In genomic region chr3:134482622-134483021, GRCh38 we compare ENCODE assay signal across 15 cellular contexts. TPM values are rescaled to one million over a fixed set of nuclear protein-coding genes. Genes with fewer than 3 reads are reported as not detected.
DNase-seq lines count a peak whose midpoint lies in the region; ATAC-seq, FAIRE-seq and TF ChIP-seq lines count a peak whose summit lies in the region.
"Had no signal": no experiment of that assay in that cellular context is flagged by ENCODE, and none has a peak within 500 bp of the region (broad histone marks: within the 10 kb centered on the region; RNA-seq: fewer than 3 reads in every experiment).

No MANE protein-coding gene starts in this region.

- BruUV-seq in GM12878 (replicated peaks; lab: Mats Ljungman, UMichigan) (no TSS peak), PC-9 (replicated peaks; lab: Mats Ljungman, UMichigan) (no TSS peak)

- ATAC-seq in Right ventricle myocardium inferior (no peak), GM12878 (no peak), upper lobe of right lung (no peak), GM21390 (IDR thresholded peaks at IDR 0.05; ENCODE audit: unreplicated experiment) (no peak)
- ATAC-seq: Panc1 had no signal

- H3K9me2 ChIP-seq in PC-9 (ENCODE audit: insufficient read depth): no peaks in the 10 kb centered on the region

- CTCF ChIA-PET in GM12878 (lab: Yijun Ruan, JAX): interaction anchor here (0.7 to 6.7 kb wide), 12 partner anchors 9 to 1032 kb away, joined by 3 to 69 read pairs (median 5); no protein-coding TSS in a partner anchor
- CTCF ChIA-PET in PC-9 (lab: Charles Lee): interaction anchor here (0.9 kb wide), 1 partner anchor 174 kb away, joined by 3 read pairs; no protein-coding TSS in a partner anchor

- in situ Hi-C loops in GM12878 (cut with MboI): loop anchor here (5.0 to 25.0 kb wide), 3 partner anchors 275 to 1020 kb away; partner anchors contain the start of gene TOPBP1

- H3K79me2 ChIP-seq in GM12878 (ENCODE audit: control insufficient read depth, insufficient read depth, low read length) (peaks cover 40% of the 10 kb centered on the region), PC-9 (ENCODE audit: low read depth) (peaks cover 46% of the 10 kb centered on the region)

- TF ChIP-seq POLR2A in GM12878 (IDR thresholded peaks at IDR 0.05; ENCODE audit: low read depth, low read length): no peak

- no peak overlapping the region for H3K4me2 ChIP-seq in GM12878 (ENCODE audit: control insufficient read depth, insufficient read depth)
- H3K4me2 ChIP-seq in PC-9: no peak overlapping the region

- H3K9ac ChIP-seq in GM12878 (ENCODE audit: control insufficient read depth, insufficient read depth, low read length): no peak overlapping the region

- H3K27ac ChIP-seq in left ventricle myocardium inferior (replicated peaks) (peak overlapping the region; percentile 63), GM12878 (ENCODE audit: control insufficient read depth, insufficient read depth) (peak overlapping the region; percentile 1; the same call in 1 of the 2 replicates), muscle layer of duodenum (ENCODE audit: low read length) (peak overlapping the region; percentile 70), upper lobe of right lung (peak overlapping the region; percentile 4), PC-9 (no peak overlapping the region)

- peaks cover 41% of the 10 kb centered on the region for H3F3A ChIP-seq in PC-9 (ENCODE audit: insufficient read depth, low read depth)

- H4K20me1 ChIP-seq in GM12878 (ENCODE audit: control insufficient read depth, insufficient read depth) (no peaks in the 10 kb centered on the region), PC-9 (ENCODE audit: insufficient read depth) (no peaks in the 10 kb centered on the region)

- no peak for TF ChIP-seq RAD21 in GM12878 (IDR thresholded peaks at IDR 0.05; ENCODE audit: insufficient read depth, low read depth, low read length)

- H3K4me1 ChIP-seq in left ventricle myocardium inferior (peaks cover 74% of the 10 kb centered on the region), GM12878 (ENCODE audit: control insufficient read depth, insufficient read depth, low read length) (peaks cover 1% of the 10 kb centered on the region), muscle layer of duodenum (ENCODE audit: control insufficient read depth in 1 of 2, insufficient read depth in 2 of 2, low read length in 2 of 2) (peaks cover 15 to 24% of the 10 kb centered on the region in 2 donors), upper lobe of right lung (peaks cover 32% of the 10 kb centered on the region), PC-9 (replicated peaks; ENCODE audit: insufficient read depth) (peaks cover 24% of the 10 kb centered on the region)

- SMC1A ChIA-PET in GM12878 (lab: Charles Lee; ENCODE audit: uncharacterized antibody, unreplicated experiment): interaction anchor here (0.6 to 1.3 kb wide), 6 partner anchors 9 to 271 kb away, joined by 3 to 9 read pairs (median 3); no protein-coding TSS in a partner anchor

- peaks cover 37% of the 10 kb centered on the region for H3K36me3 ChIP-seq in left ventricle myocardium inferior
- H3K36me3 ChIP-seq in GM12878 (ENCODE audit: control insufficient read depth in 2 of 2, insufficient read depth in 2 of 2, low read length in 1 of 2): peaks cover 4 to 23% of the 10 kb centered on the region in 2 experiments
- peaks cover 36 to 46% of the 10 kb centered on the region in 2 donors for H3K36me3 ChIP-seq in muscle layer of duodenum (ENCODE audit: control insufficient read depth in 1 of 2, insufficient read depth in 2 of 2, low read length in 2 of 2)
- peaks cover 50% of the 10 kb centered on the region for H3K36me3 ChIP-seq in upper lobe of right lung
- peaks cover 49% of the 10 kb centered on the region for H3K36me3 ChIP-seq in PC-9 (ENCODE audit: low read depth)

- RAD21 ChIA-PET in GM12878 (lab: Charles Lee; ENCODE audit: unreplicated experiment): interaction anchor here (1.7 kb wide), 1 partner anchor 9 kb away, joined by 7 read pairs; no protein-coding TSS in a partner anchor

- H2AFZ ChIP-seq in GM12878 (ENCODE audit: control insufficient read depth, low read depth, low read length) (no peak overlapping the region), PC-9 (no peak overlapping the region)

- no peak for FAIRE-seq in GM12878 (lab: Jason Lieb, UNC)

- intact Hi-C loops in left ventricle myocardium inferior (cut with micrococcal nuclease): no loop called here
- intact Hi-C loops in Right ventricle myocardium inferior (cut with DNase I): loop anchor here (10.0 kb wide), 1 partner anchor 908 kb away; the partner anchor contains the start of gene CDV3
- intact Hi-C loops in GM12878 (cut with micrococcal nuclease; ENCODE audit: unreplicated experiment): no loop called here
- intact Hi-C loops in upper lobe of right lung (cut with DNase I): no loop called here
- intact Hi-C loops in PC-9 (cut with micrococcal nuclease; ENCODE audit: unreplicated experiment): no loop called here

- DNase-seq in left ventricle myocardium inferior: no peak
- no peak for DNase-seq in Right ventricle myocardium inferior (ENCODE audit: missing footprints)
- no peak for DNase-seq in GM12878 (ENCODE audit: low read depth, low spot score)
- no peak for DNase-seq in upper lobe of right lung
- no peak for DNase-seq in PC-9
- DNase-seq in NCI-H774 (lab: John Stamatoyannopoulos, UW): no peak
- DNase-seq: activated effector memory CD4-positive, alpha-beta T cell treated with anti-CD3 and anti-CD28 coated beads, Interleukin-2, amount 50 U/mL, for 16 hours; central memory CD4-positive, alpha-beta T cell; hippocampal formation; NCI-H510A; nucleus accumbens; T-helper 2 cell had no signal

- no peak for TF ChIP-seq CTCF in left ventricle myocardium inferior (IDR thresholded peaks at IDR 0.05; ENCODE audit: borderline replicate concordance)
- no peak for TF ChIP-seq CTCF in GM12878 (IDR thresholded peaks at IDR 0.05 in 2 of 3, conservative IDR thresholded peaks at IDR 0.05 in 1 of 3; ENCODE audit: control insufficient read depth in 2 of 3, extremely low read depth in 1 of 3, insufficient read depth in 1 of 3, low read depth in 3 of 3, low read length in 3 of 3)
- TF ChIP-seq CTCF in upper lobe of right lung (IDR thresholded peaks at IDR 0.05): no peak
- no peak for TF ChIP-seq CTCF in PC-9 (conservative IDR thresholded peaks at IDR 0.05)

- 92% methylated on average over 3 of the region's 3 CpGs for WGBS in GM12878 (ENCODE audit: insufficient coverage, insufficient replicate concordance, low lambda C conversion rate, missing lambda C conversion rate)

- no peak overlapping the region for H3K4me3 ChIP-seq in left ventricle myocardium inferior
- H3K4me3 ChIP-seq in GM12878: no peak overlapping the region
- no peak overlapping the region for H3K4me3 ChIP-seq in muscle layer of duodenum (ENCODE audit: low read depth in 1 of 2, low read length in 2 of 2)
- no peak overlapping the region for H3K4me3 ChIP-seq in upper lobe of right lung
- no peak overlapping the region for H3K4me3 ChIP-seq in PC-9

- POLR2A ChIA-PET in GM12878 (lab: Charles Lee) (no interaction called here), PC-9 (lab: Charles Lee; ENCODE audit: unreplicated experiment) (no interaction called here)

- no peak for TF ChIP-seq EP300 in GM12878 (IDR thresholded peaks at IDR 0.05; ENCODE audit: borderline replicate concordance in 1 of 2, control insufficient read depth in 1 of 2, low read depth in 2 of 2, low read length in 2 of 2)

- no peaks in the 10 kb centered on the region for H3K27me3 ChIP-seq in left ventricle myocardium inferior (ENCODE audit: low read depth)
- H3K27me3 ChIP-seq in GM12878 (replicated peaks in 1 of 2; ENCODE audit: control insufficient read depth in 2 of 2, insufficient read depth in 2 of 2, low read length in 1 of 2): no peaks in the 10 kb centered on the region
- no peaks in the 10 kb centered on the region for H3K27me3 ChIP-seq in muscle layer of duodenum (ENCODE audit: low read depth, low read length)
- H3K27me3 ChIP-seq in upper lobe of right lung: no peaks in the 10 kb centered on the region
- H3K27me3 ChIP-seq in PC-9 (ENCODE audit: insufficient read depth, low read depth): no peaks in the 10 kb centered on the region

- H3K9me3 ChIP-seq in left ventricle myocardium inferior (replicated peaks) (no peaks in the 10 kb centered on the region), GM12878 (replicated peaks; ENCODE audit: control insufficient read depth, insufficient read depth, low read length) (no peaks in the 10 kb centered on the region), muscle layer of duodenum (ENCODE audit: control insufficient read depth in 1 of 2, low read length in 2 of 2) (no peaks in the 10 kb centered on the region), upper lobe of right lung (no peaks in the 10 kb centered on the region), PC-9 (ENCODE audit: insufficient read depth, low read depth) (no peaks in the 10 kb centered on the region)

RNA-seq across cellular contexts. Expression of gene ANAPC13, which starts 3.2 kb away (rescaled TPM):
- total RNA-seq in left ventricle myocardium inferior: 76.4 TPM
- total RNA-seq in Right ventricle myocardium inferior: 80.5 TPM
- 16.6 and 17.3 TPM in 2 replicates for total RNA-seq in GM12878 (2013; cell fraction: nucleolus; rRNA removed)
- 40.0 and 48.4 TPM in 2 replicates for total RNA-seq in GM12878 (2014; rRNA removed)
- total RNA-seq in GM12878 (2014; rRNA removed; fragmentation: Illumina TruSeq; extraction: Trizol): 39.6 and 42.3 TPM in 2 replicates
- total RNA-seq in GM12878 (2021): 32.8 and 34.9 TPM in 2 replicates
- 34.1 TPM for polyA plus RNA-seq in GM12878 (2011; ENCODE audit: low read depth)
- 91.7 and 136 TPM in 2 replicates for polyA plus RNA-seq in GM12878 (2011; rRNA removed)
- 33.6 and 43.9 TPM in 2 replicates for polyA plus RNA-seq in GM12878 (2011; cell fraction: cytosol; rRNA removed)
- polyA plus RNA-seq in GM12878 (2011; cell fraction: nucleus; rRNA removed): 28.0 and 29.6 TPM in 2 replicates
- 43.6 and 52.9 TPM in 2 replicates for polyA plus RNA-seq in GM12878 (2012)
- polyA plus RNA-seq in GM12878 (2014; fragmentation: Illumina TruSeq; extraction: Trizol): 74.2 and 87.6 TPM in 2 replicates
- 100 to 1,000 TPM; 129 to 139 TPM for polyA plus RNA-seq in GM12878 (2014; fragmentation: Nextera tagmentation; extraction: Ambion mirVana)
- polyA plus RNA-seq in GM12878 (2014; rRNA removed): 30.2 and 42.6 TPM in 2 replicates
- 100 to 1,000 TPM; 104 to 105 TPM for polyA plus RNA-seq in GM12878 (2016; fragmentation: Nextera tagmentation; extraction: Ambion mirVana)
- 23.0 and 40.8 TPM in 2 replicates for polyA minus RNA-seq in GM12878 (2011; rRNA and poly(A)+ RNA removed)
- polyA minus RNA-seq in GM12878 (2011; cell fraction: cytosol; rRNA and poly(A)+ RNA removed): 11.4 and 14.9 TPM in 2 replicates
- 14.9 and 24.0 TPM in 2 replicates for polyA minus RNA-seq in GM12878 (2011; cell fraction: nucleus; rRNA and poly(A)+ RNA removed)
- 58.1 TPM for total RNA-seq in upper lobe of right lung
- total RNA-seq in PC-9 (2021): 52.7 and 61.8 TPM in 2 replicates

RNA-seq across cellular contexts. Expression of gene CEP63, which starts 3.2 kb away (rescaled TPM):
- total RNA-seq in left ventricle myocardium inferior (34.7 TPM), Right ventricle myocardium inferior (36.7 TPM), GM12878 (2014; rRNA removed) (24.1 and 27.7 TPM in 2 replicates), GM12878 (2014; rRNA removed; fragmentation: Illumina TruSeq; extraction: Trizol) (36.4 and 36.8 TPM in 2 replicates), GM12878 (2021) (25.5 and 25.9 TPM in 2 replicates), upper lobe of right lung (22.1 TPM), PC-9 (2021) (28.5 and 31.5 TPM in 2 replicates)
- 26.9 and 37.8 TPM in 2 replicates for total RNA-seq in GM12878 (2013; cell fraction: nucleolus; rRNA removed)
- 12.6 TPM for polyA plus RNA-seq in GM12878 (2011; ENCODE audit: low read depth)
- polyA plus RNA-seq in GM12878 (2011; rRNA removed) (15.9 and 29.1 TPM in 2 replicates), GM12878 (2014; fragmentation: Illumina TruSeq; extraction: Trizol) (36.9 and 51.1 TPM in 2 replicates), GM12878 (2014; fragmentation: Nextera tagmentation; extraction: Ambion mirVana) (10 to 100 TPM; 14.0 to 16.4 TPM), GM12878 (2014; rRNA removed) (25.6 and 27.9 TPM in 2 replicates), GM12878 (2016; fragmentation: Nextera tagmentation; extraction: Ambion mirVana) (10 to 100 TPM; 33.8 to 36.2 TPM)
- 4.9 and 7.4 TPM in 2 replicates for polyA plus RNA-seq in GM12878 (2011; cell fraction: cytosol; rRNA removed)
- 11.0 and 22.3 TPM in 2 replicates for polyA plus RNA-seq in GM12878 (2011; cell fraction: nucleus; rRNA removed)
- polyA plus RNA-seq in GM12878 (2012): 22.5 and 24.8 TPM in 2 replicates
- 6.6 and 11.8 TPM in 2 replicates for polyA minus RNA-seq in GM12878 (2011; rRNA and poly(A)+ RNA removed)
- polyA minus RNA-seq in GM12878 (2011; cell fraction: cytosol; rRNA and poly(A)+ RNA removed): 4.7 and 8.2 TPM in 2 replicates
- polyA minus RNA-seq in GM12878 (2011; cell fraction: nucleus; rRNA and poly(A)+ RNA removed): 20.6 and 45.3 TPM in 2 replicates
